ENCODE assay signal across 24 cellular contexts in genomic region chr19:3084943-3085342, GRCh38. TPM values are rescaled to one million over a fixed set of nuclear protein-coding genes. Genes with fewer than 3 reads are reported as not detected.
"Had no signal": no experiment of that assay in that cellular context is flagged by ENCODE, and none has a peak within 500 bp of the region (broad histone marks: within the 10 kb centered on the region; RNA-seq: fewer than 3 reads in every experiment).

No MANE protein-coding gene starts in this region.

- H3K4me3 ChIP-seq: ascending aorta, esophagus muscularis mucosa, gastrocnemius medialis, lung, thoracic aorta, upper lobe of right lung had no signal

- DNase-seq: activated CD4-positive, alpha-beta T cell treated with anti-CD3 and anti-CD28 coated beads, Interleukin-2, amount 10 ng/mL, durations not matched to agents 24 days and 14 days; activated CD8-positive, alpha-beta T cell treated with anti-CD3 and anti-CD28 coated beads for 36 hours; activated gamma-delta T cell; brain microvascular endothelial cell; caudate nucleus; gastrocnemius medialis; hypothalamus; left cardiac atrium; nephron progenitor cell; nucleus accumbens; stimulated activated CD4-positive, alpha-beta T cell treated with anti-CD3 and anti-CD28 coated beads, Interleukin-2, amount 100 ng/mL, for 48 hours; stimulated activated CD8-positive, alpha-beta memory T cell treated with anti-CD3 and anti-CD28 coated beads, Interleukin-4, amount 100 ng/mL, for 48 hours; stimulated activated naive CD4-positive, alpha-beta T cell; SW 1271; T-helper 17 cell; upper lobe of right lung had no signal

- FAIRE-seq: islet of Langerhans had no signal

- H3K27ac ChIP-seq: ascending aorta, brain microvascular endothelial cell, esophagus muscularis mucosa, gastrocnemius medialis, thoracic aorta, upper lobe of right lung had no signal

- ATAC-seq: activated CD4-positive, CD25-positive, alpha-beta regulatory T cell treated with anti-CD3 and anti-CD28 coated beads, Interleukin-2, amount 50 U/mL, for 24 hours; activated CD8-positive, alpha-beta T cell treated with anti-CD3 and anti-CD28 coated beads for 36 hours; gastrocnemius medialis; left cardiac atrium; sciatic nerve; T-helper 17 cell; upper lobe of right lung had no signal

- H3K36me3 ChIP-seq: ascending aorta, brain microvascular endothelial cell, esophagus muscularis mucosa, gastrocnemius medialis, thoracic aorta, upper lobe of right lung had no signal

- H3K4me1 ChIP-seq: gastrocnemius medialis had no signal

- H3K27me3 ChIP-seq: ascending aorta, brain microvascular endothelial cell, esophagus muscularis mucosa, gastrocnemius medialis, upper lobe of right lung had no signal

- H3K9me3 ChIP-seq: ascending aorta, esophagus muscularis mucosa, gastrocnemius medialis, thoracic aorta, upper lobe of right lung had no signal

RNA-seq across cellular contexts. Expression of gene GNA15, which starts 50.9 kb away (rescaled TPM):
- total RNA-seq: SK-MEL-5 had no signal
